ENCODE assay signal across 20 cellular contexts in the genomic region with DNA sequence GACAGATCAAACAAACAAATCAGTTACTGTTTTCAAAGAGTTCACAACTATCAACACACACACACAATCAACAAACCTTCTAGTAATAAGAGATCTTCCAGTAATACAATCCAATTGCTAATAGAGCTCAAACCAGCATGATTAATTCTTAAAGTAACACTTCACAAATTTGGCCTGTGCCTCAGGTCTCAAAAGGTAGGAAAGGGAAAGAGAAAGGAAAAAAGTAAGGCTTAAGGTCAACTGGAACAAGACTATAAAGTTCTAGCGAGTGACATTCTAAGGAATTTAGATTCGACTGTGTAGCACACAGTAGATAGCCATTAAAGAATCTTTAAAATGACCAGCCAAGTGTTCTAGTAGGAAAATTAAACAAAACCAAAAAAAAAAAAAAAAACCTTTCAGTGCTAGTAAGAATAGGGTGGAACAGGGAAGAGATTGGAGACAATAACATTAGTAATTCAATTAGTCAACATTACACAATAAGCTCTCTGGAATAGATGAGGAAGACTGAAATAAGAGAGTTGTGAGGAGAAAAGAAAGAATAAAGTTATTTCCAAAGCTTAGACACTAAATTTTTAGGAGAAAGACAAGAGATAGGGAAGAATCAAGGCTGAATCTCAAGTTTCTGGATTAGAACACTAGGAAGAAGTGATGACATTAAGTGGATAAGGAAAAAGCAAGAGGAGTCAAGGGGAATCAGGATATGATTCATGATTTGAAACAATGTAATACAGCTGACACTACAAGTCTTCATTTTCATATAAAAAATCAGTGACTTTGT.
DNase-seq lines count a peak whose midpoint lies in the region; TF ChIP-seq lines count a peak whose summit lies in the region.
"Had no signal": no experiment of that assay in that cellular context is flagged by ENCODE, and none has a peak within 500 bp of the region (broad histone marks: within the 10 kb centered on the region; RNA-seq: fewer than 3 reads in every experiment).

No MANE protein-coding gene starts in this region.

- no peaks in the 10 kb centered on the region for H3K79me2 ChIP-seq in fibroblast of lung (ENCODE audit: control insufficient read depth, insufficient read depth, low read length)

- H3K27me3 ChIP-seq in fibroblast of lung (ENCODE audit: control insufficient read depth, insufficient read depth, low read length) (no peaks in the 10 kb centered on the region), HAP-1 (ENCODE audit: low read depth) (no peaks in the 10 kb centered on the region), spleen (replicated peaks in 1 of 7) (no peaks in the 10 kb centered on the region)
- H3K27me3 ChIP-seq: BLaER1, dorsolateral prefrontal cortex, right atrium auricular region, tibial nerve had no signal

- in situ Hi-C loops in HAP-1 (cut with MboI; ENCODE audit: low sequenced_read_pairs), result no loop called here

- no peak overlapping the region for H3K9ac ChIP-seq in fibroblast of lung (ENCODE audit: insufficient read depth, low read length)
- H3K9ac ChIP-seq: BLaER1 had no signal

- H3K4me3 ChIP-seq in fibroblast of lung (replicated peaks in 1 of 4; ENCODE audit: control extremely low read depth in 1 of 4, insufficient read depth in 1 of 4, low read depth in 3 of 4, low read length in 4 of 4) (no peak overlapping the region), HAP-1 (no peak overlapping the region), spleen (no peak overlapping the region)
- H3K4me3 ChIP-seq: BLaER1, dorsolateral prefrontal cortex, right atrium auricular region, tibial nerve had no signal

- no peaks in the 10 kb centered on the region for H4K20me1 ChIP-seq in fibroblast of lung (ENCODE audit: control insufficient read depth, extremely low read depth, insufficient read depth, low read length)
- H4K20me1 ChIP-seq: BLaER1 had no signal

- no peak for TF ChIP-seq POLR2A in spleen (IDR thresholded peaks at IDR 0.05)

- peak overlapping the region; percentile 35 for H3K4me2 ChIP-seq in fibroblast of lung (ENCODE audit: extremely low read depth, insufficient read depth, low read length)
- H3K4me2 ChIP-seq: BLaER1 had no signal

- 90 to 96% (median 94%) methylated on average over 2 of the region's 2 CpGs for WGBS in spleen, 5 donors

- H3K9me3 ChIP-seq in fibroblast of lung (ENCODE audit: control insufficient read depth, insufficient read depth, low read depth, low read length) (no peaks in the 10 kb centered on the region), HAP-1 (no peaks in the 10 kb centered on the region), spleen (no peaks in the 10 kb centered on the region)
- H3K9me3 ChIP-seq: BLaER1, right atrium auricular region, tibial nerve had no signal

- peaks cover 5% of the 10 kb centered on the region for H3K4me1 ChIP-seq in fibroblast of lung (ENCODE audit: control insufficient read depth, extremely low read depth, insufficient read depth, low read length)
- H3K4me1 ChIP-seq in HAP-1, result peaks cover 4% of the 10 kb centered on the region
- peaks cover 0 to 9% (median 2%) of the 10 kb centered on the region in 6 donors for H3K4me1 ChIP-seq in spleen
- H3K4me1 ChIP-seq: BLaER1, right atrium auricular region, tibial nerve had no signal

- intact Hi-C loops in spleen (cut with DNase I; ENCODE audit: low total_unique reads), result no loop called here

- DNase-seq in GM04503 (ENCODE audit: low read depth) (peak; percentile 1), RPMI7951 (ENCODE audit: low read depth) (peak; percentile 2), fibroblast of lung (ENCODE audit: low read depth in 2 of 2) (peak; percentile 17 to 35), non-pigmented ciliary epithelial cell (ENCODE audit: low read depth) (peak; percentile 3), iPS-NIHi11 (ENCODE audit: low spot score) (no peak), HAP-1 (ENCODE audit: low spot score in 2 of 2) (no peak), spleen (no peak)
- no peak for DNase-seq in stimulated activated CD8-positive, alpha-beta memory T cell treated with anti-CD3 and anti-CD28 coated beads, Interleukin-4, amount 100 ng/mL, for 48 hours
- DNase-seq: activated CD4-positive, alpha-beta T cell treated with anti-CD3 and anti-CD28 coated beads, Interleukin-2, amount 50 U/mL, for 1 hour; activated T-cell treated with anti-CD3 and anti-CD28 coated beads, Interleukin-2, amount 50 U/mL, for 72 hours; DMS79; dorsolateral prefrontal cortex; naive B cell; NCI-H146; NCI-H526 treated with DMSO at 0.1 percent for 48 hours; SHP77 treated with DMSO at 0.1 percent for 48 hours; stimulated activated CD4-positive, alpha-beta T cell treated with anti-CD3 and anti-CD28 coated beads, Interleukin-2, amount 100 ng/mL, for 48 hours had no signal

- TF ChIP-seq CTCF in fibroblast of lung (conservative IDR thresholded peaks at IDR 0.05 in 1 of 2, IDR thresholded peaks at IDR 0.05 in 1 of 2; ENCODE audit: low read depth in 1 of 2, low read length in 2 of 2) (no peak), spleen (IDR thresholded peaks at IDR 0.05 in 8 of 11, conservative IDR thresholded peaks at IDR 0.05 in 3 of 11) (no peak)

- H3K36me3 ChIP-seq in fibroblast of lung (ENCODE audit: control insufficient read depth, insufficient read depth, low read length) (no peaks in the 10 kb centered on the region), HAP-1 (replicated peaks) (no peaks in the 10 kb centered on the region), spleen (no peaks in the 10 kb centered on the region)
- H3K36me3 ChIP-seq: BLaER1, right atrium auricular region, tibial nerve had no signal

- H2AFZ ChIP-seq in fibroblast of lung (ENCODE audit: low read length), result no peak overlapping the region

- H3K27ac ChIP-seq in fibroblast of lung (ENCODE audit: insufficient read depth, low read length) (no peak overlapping the region), spleen (peak overlapping the region in 4 of 8 donors; percentile 19 to 36 (median 32))
- H3K27ac ChIP-seq: BLaER1, dorsolateral prefrontal cortex, right atrium auricular region, tibial nerve had no signal

Comparison
In these comparisons a context has a peak if more than half of its experiments do, and no peak if none do; other contexts are left out.
1. DNase-seq: peak in GM04503 (single experiment), RPMI7951 (single experiment), fibroblast of lung (2 of 2) and non-pigmented ciliary epithelial cell (single experiment); none in stimulated activated CD8-positive, alpha-beta memory T cell treated with anti-CD3 and anti-CD28 coated beads, Interleukin-4, amount 100 ng/mL, for 48 hours (single experiment), iPS-NIHi11 (single experiment), HAP-1 (0 of 2) and spleen (single experiment).